In genomic region chr14:96363751-96364336, GRCh38 we compare ENCODE assay signal across 8 cellular contexts. TPM values are rescaled to one million over a fixed set of nuclear protein-coding genes. Genes with fewer than 3 reads are reported as not detected.
DNase-seq lines count a peak whose midpoint lies in the region; ATAC-seq, FAIRE-seq and TF ChIP-seq lines count a peak whose summit lies in the region.

No MANE protein-coding gene starts in this region.

- TF ChIP-seq EP300 in A549 (IDR thresholded peaks at IDR 0.05) = no peak

- CTCF ChIA-PET in A549 (lab: Yijun Ruan, JAX) = interaction anchor here (0.6 to 1.4 kb wide), 2 partner anchors 66 to 589 kb away, joined by 3 read pairs; no protein-coding TSS in a partner anchor

- H3K9me3 Mint-ChIP-seq in osteocyte (ENCODE audit: unreplicated experiment) = peaks cover 3% of the 10 kb centered on the region

- H3K36me3 Mint-ChIP-seq in osteocyte (ENCODE audit: unreplicated experiment) = peaks cover 3% of the 10 kb centered on the region

- ATAC-seq in A549 = peak; percentile 52 to 62
- ATAC-seq in GM18511 (IDR thresholded peaks at IDR 0.05; ENCODE audit: unreplicated experiment) = peak; percentile 41
- ATAC-seq in HG03064 (IDR thresholded peaks at IDR 0.05; ENCODE audit: low read depth, unreplicated experiment) = peak; percentile 18

- H3K27ac Mint-ChIP-seq in osteocyte (ENCODE audit: unreplicated experiment) = peak overlapping the region; percentile 76

- TF ChIP-seq RAD21 in A549 (conservative IDR thresholded peaks at IDR 0.05 in 1 of 2, IDR thresholded peaks at IDR 0.05 in 1 of 2) = no peak

- intact Hi-C loops in head of caudate nucleus (cut with DNase I) = loop anchor here (2.0 to 10.0 kb wide), 2 partner anchors 27 to 141 kb away; partner anchors contain the start of gene PAPOLA

- H3K27me3 Mint-ChIP-seq in osteocyte (ENCODE audit: unreplicated experiment) = no peaks in the 10 kb centered on the region

- peak overlapping the region; percentile 94 for H3K4me2 ChIP-seq in A549

- DNase-seq in A549 (ENCODE audit: low read depth in 1 of 2, low spot score in 1 of 2) (peak; percentile 24 to 55), NCI-H82 (lab: John Stamatoyannopoulos, UW) (peak; percentile 91), head of caudate nucleus (peak; percentile 21 to 82 (median 54)), osteocyte (ENCODE audit: extremely low spot score, unreplicated experiment) (no peak), urothelium cell line (ENCODE audit: low spot score) (peak; percentile 12)
- peak; percentile 21 for DNase-seq in activated gamma-delta T cell treated with anti-CD3 and anti-CD28 coated beads, Interleukin-2, amount 50 U/mL, for 16 hours (ENCODE audit: low read depth)

- WGBS in A549 (ENCODE audit: missing lambda C conversion rate) = 3% methylated on average over 26 of the region's 38 CpGs

- no peak for TF ChIP-seq CTCF in A549 (IDR thresholded peaks at IDR 0.05)
- no peak for TF ChIP-seq CTCF in osteocyte (IDR thresholded peaks at IDR 0.05)

- H3K4me3 ChIP-seq in A549 = peak overlapping the region; percentile 91

- no peak for TF ChIP-seq POLR2A in A549 (IDR thresholded peaks at IDR 0.05; ENCODE audit: low read length)

- POLR2A ChIA-PET in A549 (lab: Yijun Ruan, JAX) = no interaction called here

- peak overlapping the region; percentile 76 to 91 for H3K27ac ChIP-seq in A549

- no peaks in the 10 kb centered on the region for H3K9me3 ChIP-seq in A549

- peaks cover 40% of the 10 kb centered on the region for H3K4me1 Mint-ChIP-seq in osteocyte (ENCODE audit: unreplicated experiment)

- FAIRE-seq in A549 (lab: Jason Lieb, UNC) (no peak), urothelium cell line (lab: Jason Lieb, UNC) (no peak)

- H3K4me3 Mint-ChIP-seq in osteocyte (ENCODE audit: unreplicated experiment) = peak overlapping the region; percentile 83

- H3K4me1 ChIP-seq in A549 = peaks cover 19% of the 10 kb centered on the region; the same call in 2 of the 3 replicates

TF ChIP-seq in A549, 52 proteins besides CTCF, POLR2A, EP300 and RAD21:
- TF ChIP-seq FOSL2 (IDR thresholded peaks at IDR 0.05) = no peak
- no peak for TF ChIP-seq FOSL2 (CRISPR knock-in tag; IDR thresholded peaks at IDR 0.05)
- 0 out of 2 replicates have a peak, but pooled peaks have one; percentile 57 for TF ChIP-seq PHF8 (IDR thresholded peaks at IDR 0.05; ENCODE audit: borderline replicate concordance, low read depth)

RNA-seq across cellular contexts. Expression of gene GSKIP, which starts 0.5 kb away (rescaled TPM):
- polyA plus RNA-seq in A549 (2011; rRNA removed) (36.6 and 57.8 TPM in 2 replicates), A549 (2017; fragmentation: RNase III; extraction: RNeasy Plus Mini Kit Qiagen cat#74134 plus additional on column Dnase treatment) (25.9 to 31.8 TPM (median 30.9 TPM) in 3 replicates)
- polyA plus RNA-seq in A549 (2012; cell fraction: cytosol; rRNA removed) = 7.5 and 7.7 TPM in 2 replicates
- polyA plus RNA-seq in A549 (2012; cell fraction: nucleus; rRNA removed) = 1.9 and 3.6 TPM in 2 replicates
- 9.8 TPM in 2 replicates for polyA minus RNA-seq in A549 (2011; rRNA and poly(A)+ RNA removed)
- total RNA-seq in osteocyte = 15.6 and 18.2 TPM in 2 replicates

RNA-seq across cellular contexts. Expression of gene ATG2B, which starts 0.7 kb away (rescaled TPM):
- polyA plus RNA-seq in A549 (2011; rRNA removed) = 17.0 and 19.6 TPM in 2 replicates
- 3.2 and 3.7 TPM in 2 replicates for polyA plus RNA-seq in A549 (2012; cell fraction: cytosol; rRNA removed)
- polyA plus RNA-seq in A549 (2012; cell fraction: nucleus; rRNA removed) = 3.5 and 4.7 TPM in 2 replicates
- 5.9 to 7.4 TPM (median 7.1 TPM) in 3 replicates for polyA plus RNA-seq in A549 (2017; fragmentation: RNase III; extraction: RNeasy Plus Mini Kit Qiagen cat#74134 plus additional on column Dnase treatment)
- 21.4 and 25.9 TPM in 2 replicates for polyA minus RNA-seq in A549 (2011; rRNA and poly(A)+ RNA removed)
- 26.9 and 27.8 TPM in 2 replicates for total RNA-seq in osteocyte

RNA-seq across cellular contexts. Expression of gene AK7, which starts 28.1 kb away (rescaled TPM):
- polyA plus RNA-seq in A549 (2011; rRNA removed) (5.4 and 5.5 TPM in 2 replicates), A549 (2017; fragmentation: RNase III; extraction: RNeasy Plus Mini Kit Qiagen cat#74134 plus additional on column Dnase treatment) (3.2 to 4.9 TPM (median 3.3 TPM) in 3 replicates)
- 2.0 and 2.5 TPM in 2 replicates for polyA plus RNA-seq in A549 (2012; cell fraction: cytosol; rRNA removed)
- 0.74 and 2.4 TPM in 2 replicates for polyA plus RNA-seq in A549 (2012; cell fraction: nucleus; rRNA removed)
- polyA minus RNA-seq in A549 (2011; rRNA and poly(A)+ RNA removed) = 6.3 and 6.6 TPM in 2 replicates
- total RNA-seq in osteocyte = not detected in 2 replicates
